9 cellular contexts compared by ENCODE assay signal in the genomic region with DNA sequence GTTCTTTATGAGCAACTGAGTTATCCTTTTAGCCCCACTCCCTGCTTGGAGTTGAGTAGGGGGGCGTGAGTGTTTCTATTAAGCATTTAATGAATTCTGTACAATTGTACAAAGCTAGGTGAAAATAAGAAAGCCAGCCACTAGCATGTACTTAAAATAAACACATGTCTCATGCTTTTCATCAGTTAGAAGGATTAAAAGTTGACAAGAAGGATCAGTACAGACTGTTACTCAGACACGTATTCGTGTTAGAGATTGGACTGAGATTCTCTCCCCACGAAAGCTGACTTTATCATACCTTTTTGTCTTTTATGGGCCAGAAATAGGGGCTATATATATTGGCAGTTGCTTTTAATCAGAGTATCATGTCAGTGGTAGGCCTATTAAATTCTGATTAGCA. TPM values are rescaled to one million over a fixed set of nuclear protein-coding genes. Genes with fewer than 3 reads are reported as not detected.
DNase-seq lines count a peak whose midpoint lies in the region; ATAC-seq, FAIRE-seq and TF ChIP-seq lines count a peak whose summit lies in the region.
"Had no signal": no experiment of that assay in that cellular context is flagged by ENCODE, and none has a peak within 500 bp of the region (broad histone marks: within the 10 kb centered on the region; RNA-seq: fewer than 3 reads in every experiment).

No MANE protein-coding gene starts in this region.

- H2AFZ ChIP-seq in endothelial cell of umbilical vein (ENCODE audit: low read depth, low read length) = no peak overlapping the region

- CTCF ChIA-PET in activated CD4-positive, alpha-beta T cell treated with anti-CD3 and anti-CD28 coated beads for 36 hours (lab: Charles Lee) = interaction anchor here (0.7 to 1.6 kb wide), 4 partner anchors 12 to 73 kb away, joined by 3 to 5 read pairs (median 4); no protein-coding TSS in a partner anchor
- CTCF ChIA-PET in endothelial cell of umbilical vein (lab: Charles Lee) = interaction anchor here (1.4 to 2.0 kb wide), 2 partner anchors 13 to 17 kb away, joined by 4 read pairs; no protein-coding TSS in a partner anchor

- peaks cover 11% of the 10 kb centered on the region for H3K4me1 ChIP-seq in endothelial cell of umbilical vein (ENCODE audit: control insufficient read depth, extremely low read depth, insufficient read depth, low read length)
- H3K4me1 ChIP-seq in gastrocnemius medialis = peaks cover 34 to 59% of the 10 kb centered on the region in 2 donors

- TF ChIP-seq POLR2A in endothelial cell of umbilical vein (IDR thresholded peaks at IDR 0.05; ENCODE audit: low read depth, low read length) (no peak), gastrocnemius medialis (IDR thresholded peaks at IDR 0.05) (peak; percentile 34 to 68)

- H3K27me3 ChIP-seq in endothelial cell of umbilical vein (ENCODE audit: control insufficient read depth in 2 of 2, insufficient read depth in 2 of 2, low read length in 2 of 2) = no peaks in the 10 kb centered on the region
- H3K27me3 ChIP-seq in gastrocnemius medialis = no peaks in the 10 kb centered on the region
- H3K27me3 ChIP-seq: SJSA1 had no signal

- H3K4me1 Mint-ChIP-seq in activated CD4-positive, alpha-beta T cell treated with anti-CD3 and anti-CD28 coated beads for 36 hours = peaks cover 55% of the 10 kb centered on the region

- peaks cover 53% of the 10 kb centered on the region for H3K79me2 ChIP-seq in endothelial cell of umbilical vein (ENCODE audit: control insufficient read depth, insufficient read depth, low read length)

- H3K4me2 ChIP-seq in endothelial cell of umbilical vein (ENCODE audit: insufficient read depth, low read length) = peak overlapping the region; percentile 97

- H3K9me3 ChIP-seq in endothelial cell of umbilical vein (replicated peaks; ENCODE audit: control insufficient read depth, insufficient read depth, low read length) (no peaks in the 10 kb centered on the region), gastrocnemius medialis (no peaks in the 10 kb centered on the region)
- H3K9me3 ChIP-seq: SJSA1 had no signal

- TF ChIP-seq CTCF in endothelial cell of umbilical vein (IDR thresholded peaks at IDR 0.05; ENCODE audit: extremely low read depth in 1 of 2, insufficient read depth in 1 of 2, low read depth in 1 of 2, low read length in 2 of 2) (no peak), gastrocnemius medialis (IDR thresholded peaks at IDR 0.05 in 4 of 5, conservative IDR thresholded peaks at IDR 0.05 in 1 of 5) (no peak)

- in situ Hi-C loops in gastrocnemius medialis (cut with MboI; ENCODE audit: low sequenced_read_pairs in 4 of 4) = loop anchor here in 1 of 4 donors (5.0 kb wide), 1 partner anchor 66 kb away; no protein-coding TSS in a partner anchor

- H3K9me3 Mint-ChIP-seq in activated CD4-positive, alpha-beta T cell treated with anti-CD3 and anti-CD28 coated beads for 36 hours (ENCODE audit: low read depth) = no peaks in the 10 kb centered on the region

- H3K4me3 ChIP-seq in endothelial cell of umbilical vein (replicated peaks in 1 of 3; ENCODE audit: insufficient read depth in 1 of 3, low read depth in 1 of 3, low read length in 3 of 3) (no peak overlapping the region), gastrocnemius medialis (peak overlapping the region; percentile 83 to 99 (median 92))

- DNase-seq in activated CD4-positive, alpha-beta T cell treated with anti-CD3 and anti-CD28 coated beads for 36 hours = no peak
- DNase-seq in activated CD4-positive, alpha-beta T cell treated with anti-CD3 and anti-CD28 coated beads for 48 hours = no peak
- DNase-seq in RKO (ENCODE audit: low spot score) = peak; percentile 28
- DNase-seq in endothelial cell of umbilical vein (ENCODE audit: low read depth, low spot score) = no peak
- no peak for DNase-seq in gastrocnemius medialis
- no peak for DNase-seq in dermis blood vessel endothelial cell

- H3K36me3 ChIP-seq in endothelial cell of umbilical vein (ENCODE audit: control insufficient read depth in 2 of 2, extremely low read depth in 1 of 2, insufficient read depth in 2 of 2, low read length in 2 of 2) = no peaks in the 10 kb centered on the region
- no peaks in the 10 kb centered on the region for H3K36me3 ChIP-seq in gastrocnemius medialis

- H3K27ac Mint-ChIP-seq in activated CD4-positive, alpha-beta T cell treated with anti-CD3 and anti-CD28 coated beads for 36 hours = peak overlapping the region; percentile 17

- no peaks in the 10 kb centered on the region for H3K9me1 ChIP-seq in endothelial cell of umbilical vein (replicated peaks; ENCODE audit: control insufficient read depth, extremely low read depth, insufficient read depth, low read length)

- FAIRE-seq in endothelial cell of umbilical vein (lab: Jason Lieb, UNC) = no peak

- intact Hi-C loops in activated CD4-positive, alpha-beta T cell treated with anti-CD3 and anti-CD28 coated beads for 36 hours (cut with DNase I, micrococcal nuclease) = no loop called here
- intact Hi-C loops in endothelial cell of umbilical vein (cut with micrococcal nuclease) = no loop called here
- intact Hi-C loops in gastrocnemius medialis (cut with DNase I; ENCODE audit: low total_unique reads) = loop anchor here (2.0 to 10.0 kb wide), 3 partner anchors 16 to 616 kb away; partner anchors contain the start of gene SMPDL3A

- POLR2A ChIA-PET in activated CD4-positive, alpha-beta T cell treated with anti-CD3 and anti-CD28 coated beads for 36 hours (lab: Charles Lee) = no interaction called here
- POLR2A ChIA-PET in endothelial cell of umbilical vein (lab: Charles Lee) = no interaction called here

- H4K20me1 ChIP-seq in endothelial cell of umbilical vein (replicated peaks; ENCODE audit: control insufficient read depth, extremely low read depth, insufficient read depth, low read length) = no peaks in the 10 kb centered on the region

- no peak overlapping the region for H3K9ac ChIP-seq in endothelial cell of umbilical vein (replicated peaks; ENCODE audit: extremely low read depth, insufficient read depth, low read length)

- H3K27ac ChIP-seq in endothelial cell of umbilical vein (ENCODE audit: insufficient read depth, low read depth, low read length) (no peak overlapping the region), gastrocnemius medialis (peak overlapping the region; percentile 93 to 100 (median 94))
- H3K27ac ChIP-seq: SJSA1 had no signal

- no TSS peak for BruUV-seq in endothelial cell of umbilical vein (replicated peaks; lab: Mats Ljungman, UMichigan)

- peaks cover 14% of the 10 kb centered on the region for H3K36me3 Mint-ChIP-seq in activated CD4-positive, alpha-beta T cell treated with anti-CD3 and anti-CD28 coated beads for 36 hours (ENCODE audit: low read depth)

- dilution Hi-C loops in endothelial cell of umbilical vein (cut with MboI; ENCODE audit: extremely low pct_ligation_motif_present, low sequenced_read_pairs) = no loop called here

- H3K4me3 Mint-ChIP-seq in activated CD4-positive, alpha-beta T cell treated with anti-CD3 and anti-CD28 coated beads for 36 hours = peak overlapping the region; percentile 94

- no peak for ATAC-seq in activated CD4-positive, alpha-beta T cell treated with anti-CD3 and anti-CD28 coated beads for 36 hours
- ATAC-seq in gastrocnemius medialis (peak; percentile 32 to 59), GM21619 (IDR thresholded peaks at IDR 0.05; ENCODE audit: unreplicated experiment) (no peak), HG03378 (IDR thresholded peaks at IDR 0.05; ENCODE audit: unreplicated experiment) (no peak)

- no peaks in the 10 kb centered on the region for H3K27me3 Mint-ChIP-seq in activated CD4-positive, alpha-beta T cell treated with anti-CD3 and anti-CD28 coated beads for 36 hours

TF ChIP-seq in endothelial cell of umbilical vein, 7 proteins besides CTCF, POLR2A, EP300 and RAD21:
- TF ChIP-seq POLR2AphosphoS5 (IDR thresholded peaks at IDR 0.05; ENCODE audit: insufficient read depth, low read depth, low read length) (no peak), MYC (IDR thresholded peaks at IDR 0.05; ENCODE audit: low read depth, low read length) (no peak), JUN (IDR thresholded peaks at IDR 0.05; ENCODE audit: borderline replicate concordance, insufficient read depth, insufficient read length, low read depth) (no peak), EZH2 (IDR thresholded peaks at IDR 0.05; ENCODE audit: borderline replicate concordance, low read depth, low read length, severe bottlenecking) (no peak), GATA2 (IDR thresholded peaks at IDR 0.05; ENCODE audit: insufficient read depth, insufficient read length, low read depth, low read length) (no peak), FOS (IDR thresholded peaks at IDR 0.05; ENCODE audit: borderline replicate concordance, insufficient read depth, low read length) (no peak)
- TF ChIP-seq, protein P1, sequence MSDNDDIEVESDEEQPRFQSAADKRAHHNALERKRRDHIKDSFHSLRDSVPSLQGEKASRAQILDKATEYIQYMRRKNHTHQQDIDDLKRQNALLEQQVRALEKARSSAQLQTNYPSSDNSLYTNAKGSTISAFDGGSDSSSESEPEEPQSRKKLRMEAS (IDR thresholded peaks at IDR 0.05; ENCODE audit: insufficient read depth, insufficient read length) = no peak

RNA-seq across cellular contexts. Expression of gene HSF2, which starts 1.7 kb away (rescaled TPM):
- total RNA-seq in activated CD4-positive, alpha-beta T cell treated with anti-CD3 and anti-CD28 coated beads for 36 hours = 10 to 100 TPM; 18.1 to 20.6 TPM
- total RNA-seq in endothelial cell of umbilical vein = 8.0 and 10.1 TPM in 2 replicates
- polyA plus RNA-seq in endothelial cell of umbilical vein = 12.8 and 13.3 TPM in 2 replicates
- polyA plus RNA-seq in endothelial cell of umbilical vein (2011; cell fraction: cytosol; rRNA removed) = 15.1 and 17.2 TPM in 2 replicates
- 42.5 and 46.0 TPM in 2 replicates for polyA plus RNA-seq in endothelial cell of umbilical vein (2011; cell fraction: nucleus; rRNA removed)
- polyA plus RNA-seq in endothelial cell of umbilical vein (2012) = 8.7 and 9.6 TPM in 2 replicates
- 13.2 and 36.9 TPM in 2 replicates for polyA minus RNA-seq in endothelial cell of umbilical vein
- polyA minus RNA-seq in endothelial cell of umbilical vein (2011; cell fraction: cytosol; rRNA and poly(A)+ RNA removed) = 4.3 TPM
- polyA minus RNA-seq in endothelial cell of umbilical vein (2011; cell fraction: nucleus; rRNA and poly(A)+ RNA removed) = 13.6 and 18.1 TPM in 2 replicates
- 10 to 100 TPM; 44.2 to 92.1 (median 68.3) TPM for total RNA-seq in gastrocnemius medialis
- 23.4 and 27.6 TPM in 2 replicates for total RNA-seq in dermis blood vessel endothelial cell

Comparison
In these comparisons a context has a peak if more than half of its experiments do, and no peak if none do; other contexts are left out.
1. ATAC-seq: peak in gastrocnemius medialis (2 of 2); none in activated CD4-positive, alpha-beta T cell treated with anti-CD3 and anti-CD28 coated beads for 36 hours (single experiment), GM21619 (single experiment) and HG03378 (single experiment).
2. H3K4me3 ChIP-seq: peak in gastrocnemius medialis (4 of 4); none in endothelial cell of umbilical vein (0 of 3).